Comparison of ENCODE assay signal across 8 cellular contexts in the genomic region with DNA sequence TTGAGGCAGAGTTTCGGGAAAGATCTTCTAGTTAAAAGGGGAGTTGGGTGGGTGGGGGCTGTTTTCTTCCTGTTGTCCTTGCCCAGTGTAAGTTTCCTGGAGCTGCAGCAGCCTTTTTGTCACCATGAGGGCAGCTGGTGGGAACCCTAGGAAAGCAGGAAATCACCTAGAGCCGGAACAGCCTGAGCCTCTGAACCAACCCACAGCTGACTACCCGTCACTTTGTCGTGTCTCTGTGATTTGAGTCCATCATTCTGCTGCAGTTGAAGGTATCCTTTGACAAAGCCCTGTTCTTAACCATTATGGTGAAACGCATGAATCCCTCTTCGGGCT. TPM values are rescaled to one million over a fixed set of nuclear protein-coding genes. Genes with fewer than 3 reads are reported as not detected.
DNase-seq lines count a peak whose midpoint lies in the region; ATAC-seq and TF ChIP-seq lines count a peak whose summit lies in the region.

No MANE protein-coding gene starts in this region.

- H3K27me3 Mint-ChIP-seq in neural progenitor cell (ENCODE audit: insufficient read depth, low read depth) = peaks cover 4% of the 10 kb centered on the region

- peaks cover 8% of the 10 kb centered on the region for H3K9me3 Mint-ChIP-seq in neural progenitor cell

- H3K79me2 ChIP-seq in neural progenitor cell (ENCODE audit: low read depth) = peaks cover 18% of the 10 kb centered on the region

- H3K4me2 ChIP-seq in neural progenitor cell = peak overlapping the region; percentile 91

- ATAC-seq in HG03442 (IDR thresholded peaks at IDR 0.05; ENCODE audit: unreplicated experiment) (no peak), left colon (no peak)

- H3K4me1 Mint-ChIP-seq in neural progenitor cell = peaks cover 14% of the 10 kb centered on the region

- DNase-seq in NT2/D1 (ENCODE audit: low read depth, low spot score) (no peak), neural progenitor cell (ENCODE audit: low spot score) (no peak), GM13976 (ENCODE audit: low spot score) (no peak), COLO668 (lab: John Stamatoyannopoulos, UW; ENCODE audit: unreplicated experiment) (no peak), left colon (no peak)

- H3K4me3 ChIP-seq in NT2/D1 (ENCODE audit: insufficient read length, low read depth) (peak overlapping the region; percentile 94), duodenal mucosa (ENCODE audit: low read depth in 1 of 2, low read length in 2 of 2) (peak overlapping the region; percentile 96 to 99), neural progenitor cell (peak overlapping the region; percentile 59)

- H3K27me3 ChIP-seq in NT2/D1 (ENCODE audit: insufficient read depth, insufficient read length) = no peaks in the 10 kb centered on the region
- H3K27me3 ChIP-seq in duodenal mucosa (ENCODE audit: control insufficient read depth in 1 of 2, insufficient read depth in 2 of 2, low read length in 2 of 2) = no peaks in the 10 kb centered on the region
- H3K27me3 ChIP-seq in neural progenitor cell = peaks cover 4% of the 10 kb centered on the region

- H3K36me3 ChIP-seq in NT2/D1 (ENCODE audit: insufficient read depth, insufficient read length, low read length) (peaks cover 3% of the 10 kb centered on the region), duodenal mucosa (ENCODE audit: control insufficient read depth in 1 of 2, insufficient read depth in 2 of 2, low read length in 2 of 2) (no peaks in the 10 kb centered on the region), neural progenitor cell (peaks cover 3% of the 10 kb centered on the region)

- H3K27ac Mint-ChIP-seq in neural progenitor cell = no peak overlapping the region

- in situ Hi-C loops in GM13976 (cut with MboI; ENCODE audit: low sequenced_read_pairs, unreplicated experiment) = no loop called here

- H3K4me1 ChIP-seq in NT2/D1 (ENCODE audit: insufficient read depth, insufficient read length) = peaks cover 4% of the 10 kb centered on the region
- peaks cover 12 to 23% of the 10 kb centered on the region in 2 donors for H3K4me1 ChIP-seq in duodenal mucosa (ENCODE audit: control insufficient read depth in 1 of 2, insufficient read depth in 2 of 2, low read length in 2 of 2)
- H3K4me1 ChIP-seq in neural progenitor cell = no peaks in the 10 kb centered on the region

- H4K20me1 ChIP-seq in neural progenitor cell (ENCODE audit: low read depth) = no peaks in the 10 kb centered on the region

- H3F3A ChIP-seq in neural progenitor cell (ENCODE audit: low read depth) = peaks cover 7% of the 10 kb centered on the region

- TF ChIP-seq CTCF in C4-2B (conservative IDR thresholded peaks at IDR 0.05) (no peak), neural progenitor cell (IDR thresholded peaks at IDR 0.05) (no peak), GM13976 (IDR thresholded peaks at IDR 0.05; ENCODE audit: borderline replicate concordance, control extremely low read depth, extremely low read depth, insufficient read depth, missing control alignments) (no peak)

- H3K27ac ChIP-seq in C4-2B = peak overlapping the region; percentile 94
- H3K27ac ChIP-seq in duodenal mucosa (ENCODE audit: low read depth, low read length) = no peak overlapping the region
- no peak overlapping the region for H3K27ac ChIP-seq in neural progenitor cell

- H3K36me3 Mint-ChIP-seq in neural progenitor cell = peaks cover 2% of the 10 kb centered on the region

- H3K9me3 ChIP-seq in NT2/D1 (ENCODE audit: insufficient read depth, low read length) = peaks cover 6% of the 10 kb centered on the region; the same call in 1 of the 2 replicates
- H3K9me3 ChIP-seq in duodenal mucosa (ENCODE audit: control insufficient read depth in 1 of 2, low read length in 2 of 2) = no peaks in the 10 kb centered on the region
- H3K9me3 ChIP-seq in neural progenitor cell (ENCODE audit: low read depth) = no peaks in the 10 kb centered on the region

- intact Hi-C loops in left colon (cut with DNase I, micrococcal nuclease) = no loop called here

- H3K4me3 Mint-ChIP-seq in neural progenitor cell = peak overlapping the region; percentile 98

- H2AFZ ChIP-seq in neural progenitor cell (replicated peaks) = no peak overlapping the region

- H3K9ac ChIP-seq in NT2/D1 (ENCODE audit: insufficient read length, low read depth) (peak overlapping the region; percentile 78), duodenal mucosa (ENCODE audit: low read depth in 1 of 2, low read length in 2 of 2) (peak overlapping the region; percentile 91 to 96), neural progenitor cell (no peak overlapping the region)

RNA-seq across cellular contexts. Expression of a gene that starts 1.2 kb away (rescaled TPM):
- total RNA-seq in neural progenitor cell (ENCODE audit: low replicate concordance) = 1.1 and 1.6 TPM in 2 replicates
- 1 to 10 TPM; 3.4 to 6.9 TPM for total RNA-seq in left colon

RNA-seq across cellular contexts. Expression of a gene that starts 24.4 kb away (rescaled TPM):
- total RNA-seq in neural progenitor cell (ENCODE audit: low replicate concordance) = 142 and 182 TPM in 2 replicates
- 10 to 100 TPM; 51.1 to 54.6 TPM for total RNA-seq in left colon
